ENCODE assay signal across 15 cellular contexts in the genomic region with DNA sequence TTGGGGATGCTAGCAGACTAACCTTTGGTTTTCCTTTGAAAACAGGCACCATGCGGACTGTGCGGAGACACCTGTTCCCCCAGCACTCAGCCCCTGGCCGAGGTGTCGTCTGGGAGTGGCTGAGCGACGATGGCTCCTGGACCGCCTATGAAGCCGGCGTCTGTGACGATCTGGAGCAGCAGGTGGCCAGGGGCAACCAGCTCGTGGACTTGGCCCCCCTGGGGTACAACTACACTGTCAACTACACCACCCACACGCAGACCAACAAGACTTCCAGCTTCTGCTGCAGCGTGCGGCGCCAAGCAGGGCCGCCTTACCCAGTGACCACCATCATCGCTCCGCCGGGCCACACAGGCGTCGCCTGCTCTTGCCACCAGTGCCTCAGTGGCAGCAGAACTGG. TPM values are rescaled to one million over a fixed set of nuclear protein-coding genes. Genes with fewer than 3 reads are reported as not detected.
"Had no signal": no experiment of that assay in that cellular context is flagged by ENCODE, and none has a peak within 500 bp of the region (broad histone marks: within the 10 kb centered on the region; RNA-seq: fewer than 3 reads in every experiment).

No MANE protein-coding gene starts in this region.

RNA-seq across cellular contexts. Expression of a gene that starts 51.6 kb away (rescaled TPM):
- total RNA-seq: stomach, subcutaneous adipose tissue, suprapubic skin, temporal lobe, testis, thoracic aorta, thyroid gland, tibial nerve, transverse colon, upper lobe of left lung, ureter, urinary bladder, uterus, vagina had no signal
- polyA plus RNA-seq: stomach, thymus, urinary bladder had no signal
